In the genomic region with DNA sequence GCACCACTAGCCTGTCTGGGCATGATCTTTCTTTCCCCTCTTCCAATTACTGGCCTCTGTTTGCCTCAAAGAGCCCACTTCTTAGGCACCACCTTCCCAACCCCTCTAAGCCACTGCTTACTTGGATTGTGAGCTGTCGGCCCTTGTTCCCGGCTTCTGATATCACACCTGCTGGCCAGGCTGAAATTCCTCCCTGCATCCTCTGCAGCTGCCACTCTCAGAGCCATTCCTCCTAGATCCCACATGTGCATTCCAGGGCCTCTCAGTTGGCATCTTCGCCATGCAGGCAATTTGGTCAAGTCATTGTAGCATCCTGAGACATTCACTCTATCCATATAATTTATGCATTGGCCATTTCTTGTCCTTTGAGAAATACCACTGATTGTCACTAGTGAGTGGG, we compare ENCODE assay signal across 28 cellular contexts.
DNase-seq lines count a peak whose midpoint lies in the region; ATAC-seq and TF ChIP-seq lines count a peak whose summit lies in the region.
"Had no signal": no experiment of that assay in that cellular context is flagged by ENCODE, and none has a peak within 500 bp of the region (broad histone marks: within the 10 kb centered on the region; RNA-seq: fewer than 3 reads in every experiment).

No MANE protein-coding gene starts in this region.

- no peak overlapping the region for H4K5ac ChIP-seq in H9 (ENCODE audit: insufficient read length, low read depth, low read length)

- H3K4ac ChIP-seq in H9 (ENCODE audit: low read depth, low read length), result no peak overlapping the region

- H4K20me1 ChIP-seq in H9 (ENCODE audit: control insufficient read depth, insufficient read depth, insufficient read length), result no peaks in the 10 kb centered on the region

- no peak overlapping the region for H2BK120ac ChIP-seq in H9 (ENCODE audit: low read depth, low read length, poor library complexity, severe bottlenecking)

- no peak overlapping the region for H4K8ac ChIP-seq in H9 (replicated peaks; ENCODE audit: insufficient read length, low read depth, low read length)

- POLR2A ChIA-PET in GM10248 (lab: Yijun Ruan, JAX), result no interaction called here

- H3T11ph ChIP-seq in H9 (ENCODE audit: low read length), result no peak overlapping the region

- H2AFZ ChIP-seq in H9 (ENCODE audit: low read length), result no peak overlapping the region
- H2AFZ ChIP-seq: GM23248 had no signal

- H3K9me3 ChIP-seq in H9 (ENCODE audit: control insufficient read depth, low read depth, low read length), result no peaks in the 10 kb centered on the region
- H3K9me3 ChIP-seq: BE2C, left ventricle myocardium inferior, psoas muscle, upper lobe of left lung had no signal

- H3K27me3 ChIP-seq in H9 (ENCODE audit: insufficient read depth, low read length), result no peaks in the 10 kb centered on the region
- H3K27me3 ChIP-seq: BE2C, upper lobe of left lung had no signal

- no peak overlapping the region for H2BK15ac ChIP-seq in H9 (ENCODE audit: low read depth, low read length)

- no peak overlapping the region for H2BK5ac ChIP-seq in H9 (ENCODE audit: insufficient read length, low read length)

- H3K18ac ChIP-seq in H9 (ENCODE audit: insufficient read length, low read depth, low read length), result no peak overlapping the region

- no peak overlapping the region for H2BK20ac ChIP-seq in H9 (ENCODE audit: low read depth, low read length, poor library complexity, severe bottlenecking)

- H3K56ac ChIP-seq in H9 (ENCODE audit: insufficient read length, low read depth, low read length), result no peak overlapping the region

- no peak overlapping the region for H3K23ac ChIP-seq in H9 (ENCODE audit: insufficient read length, low read depth, low read length)

- H3K27ac Mint-ChIP-seq in H9 (no peak overlapping the region), neural crest cell (ENCODE audit: unreplicated experiment) (no peak overlapping the region)
- H3K27ac Mint-ChIP-seq: activated CD4-positive, alpha-beta T cell treated with anti-CD3 and anti-CD28 coated beads, Interleukin-2, amount 10 ng/mL, durations not matched to agents 24 days and 14 days; activated naive CD8-positive, alpha-beta T cell treated with anti-CD3 and anti-CD28 coated beads, Interleukin-2, amount 10 ng/mL, durations not matched to agents 7 days and 5 days; immature natural killer cell; stimulated activated effector memory CD8-positive, alpha-beta T cell treated with anti-CD3 and anti-CD28 coated beads, Interleukin-12 subunit alpha, Interleukin-12 subunit beta, amount 100 ng/mL, for 72 hours had no signal

- H3K4me3 Mint-ChIP-seq in H9 (no peak overlapping the region), neural crest cell (peak overlapping the region; percentile 6)
- H3K4me3 Mint-ChIP-seq: activated CD4-positive, alpha-beta T cell treated with anti-CD3 and anti-CD28 coated beads, Interleukin-2, amount 10 ng/mL, durations not matched to agents 24 days and 14 days; activated naive CD8-positive, alpha-beta T cell treated with anti-CD3 and anti-CD28 coated beads, Interleukin-2, amount 10 ng/mL, durations not matched to agents 7 days and 5 days; immature natural killer cell; stimulated activated effector memory CD8-positive, alpha-beta T cell treated with anti-CD3 and anti-CD28 coated beads, Interleukin-12 subunit alpha, Interleukin-12 subunit beta, amount 100 ng/mL, for 72 hours had no signal

- H2AK5ac ChIP-seq in H9 (ENCODE audit: insufficient read length, low read length), result no peak overlapping the region

- DNase-seq in H9, result peak; percentile 42
- peak; percentile 11 for DNase-seq in NCI-H2196 treated with DMSO at 0.1 percent for 48 hours (lab: John Stamatoyannopoulos, UW; ENCODE audit: unreplicated experiment)
- peak; percentile 31 for DNase-seq in iPS-NIHi7 (ENCODE audit: extremely low spot score)
- DNase-seq in neural crest cell (ENCODE audit: low read depth, low spot score), result no peak
- DNase-seq in left colon, result no peak
- no peak for DNase-seq in GM10248 (ENCODE audit: extremely low spot score)
- DNase-seq in activated gamma-delta T cell treated with Interleukin-2 at 50 U/mL for 16 hours, result no peak
- DNase-seq: activated CD4-positive, alpha-beta T cell treated with anti-CD3 and anti-CD28 coated beads, Interleukin-2, amount 10 ng/mL, durations not matched to agents 24 days and 14 days; activated naive CD8-positive, alpha-beta T cell treated with anti-CD3 and anti-CD28 coated beads, Interleukin-2, amount 10 ng/mL, durations not matched to agents 7 days and 5 days; aorta; BE2C; DMS153; GM23248; hippocampal formation; immature natural killer cell; left ventricle myocardium inferior; MM.1S; NCI-H2029 treated with DMSO at 0.1 percent for 48 hours; NCI-H446; NCI-H774; psoas muscle; SIG-M5; T1000; upper lobe of left lung; WERI-Rb-1 had no signal

- H3K4me1 Mint-ChIP-seq in H9 (peaks cover 5% of the 10 kb centered on the region in 2 experiments; a peak in 3 of 4 replicates), neural crest cell (peaks cover 34% of the 10 kb centered on the region)

- WGBS in H9 (ENCODE audit: extremely low coverage, insufficient read length, low lambda C conversion rate), result no CpG with 5 or more reads among the region's 3 CpGs

- no peak overlapping the region for H3K27ac ChIP-seq in H9 (ENCODE audit: insufficient read length, low read depth, low read length)
- H3K27ac ChIP-seq: GM23248, KMS-11, left ventricle myocardium inferior, psoas muscle, upper lobe of left lung, WERI-Rb-1 had no signal

- no peak overlapping the region for H3K4me2 ChIP-seq in H9 (ENCODE audit: insufficient read depth, insufficient read length, low read length)
- H3K4me2 ChIP-seq: KMS-11 had no signal

- no peak overlapping the region for H4K91ac ChIP-seq in H9 (ENCODE audit: insufficient read length, low read depth, low read length)

- no peaks in the 10 kb centered on the region for H3K79me2 ChIP-seq in H9 (ENCODE audit: insufficient read depth, low read length)

- TF ChIP-seq CTCF in H9 (conservative IDR thresholded peaks at IDR 0.05) (no peak), neural crest cell (conservative IDR thresholded peaks at IDR 0.05) (no peak), GM10248 (IDR thresholded peaks at IDR 0.05; ENCODE audit: control extremely low read depth, extremely low read depth, low read depth, missing control alignments) (no peak)

- H3K27me3 Mint-ChIP-seq in H9 (ENCODE audit: low read depth) (no peaks in the 10 kb centered on the region), neural crest cell (ENCODE audit: low read depth) (peaks cover 93% of the 10 kb centered on the region)

- H3K4me1 ChIP-seq in H9 (ENCODE audit: insufficient read depth, low read length), result no peaks in the 10 kb centered on the region
- H3K4me1 ChIP-seq: left ventricle myocardium inferior, psoas muscle, upper lobe of left lung had no signal

- H3K9me3 Mint-ChIP-seq in H9 (no peaks in the 10 kb centered on the region), neural crest cell (no peaks in the 10 kb centered on the region)
- H3K9me3 Mint-ChIP-seq: activated CD4-positive, alpha-beta T cell treated with anti-CD3 and anti-CD28 coated beads, Interleukin-2, amount 10 ng/mL, durations not matched to agents 24 days and 14 days; activated naive CD8-positive, alpha-beta T cell treated with anti-CD3 and anti-CD28 coated beads, Interleukin-2, amount 10 ng/mL, durations not matched to agents 7 days and 5 days; immature natural killer cell had no signal

- no peak overlapping the region for H3K9ac ChIP-seq in H9 (ENCODE audit: extremely low read depth, insufficient read length, low read length)
- H3K9ac ChIP-seq: GM23248, KMS-11 had no signal

- H3K14ac ChIP-seq in H9 (ENCODE audit: insufficient read depth, low read length), result no peak overlapping the region

- CTCF ChIA-PET in GM10248 (lab: Yijun Ruan, JAX), result interaction anchor here (1.1 to 1.5 kb wide), 4 partner anchors 9 to 19 kb away, joined by 3 to 4 read pairs (median 3); no protein-coding TSS in a partner anchor

- no peaks in the 10 kb centered on the region for H3K79me1 ChIP-seq in H9 (ENCODE audit: insufficient read depth, low read depth, low read length, poor library complexity, severe bottlenecking)

- no peaks in the 10 kb centered on the region for H3K36me3 Mint-ChIP-seq in H9 (ENCODE audit: insufficient read depth in 1 of 3, low read depth in 3 of 3)
- no peaks in the 10 kb centered on the region for H3K36me3 Mint-ChIP-seq in neural crest cell (ENCODE audit: low read depth)
- H3K36me3 Mint-ChIP-seq: activated naive CD8-positive, alpha-beta T cell treated with anti-CD3 and anti-CD28 coated beads, Interleukin-2, amount 10 ng/mL, durations not matched to agents 7 days and 5 days; stimulated activated effector memory CD8-positive, alpha-beta T cell treated with anti-CD3 and anti-CD28 coated beads, Interleukin-12 subunit alpha, Interleukin-12 subunit beta, amount 100 ng/mL, for 72 hours had no signal

- no peak overlapping the region for H2BK12ac ChIP-seq in H9 (ENCODE audit: insufficient read length, low read depth, low read length)

- intact Hi-C loops in left colon (cut with DNase I, micrococcal nuclease), result no loop called here

- ATAC-seq in left colon (no peak), GM18861 (IDR thresholded peaks at IDR 0.05; ENCODE audit: unreplicated experiment) (no peak)
- ATAC-seq: psoas muscle; stimulated activated effector memory CD8-positive, alpha-beta T cell treated with anti-CD3 and anti-CD28 coated beads, Interleukin-12 subunit alpha, Interleukin-12 subunit beta, amount 100 ng/mL, for 72 hours had no signal

- H3K23me2 ChIP-seq in H9 (ENCODE audit: insufficient read length, low read depth, low read length, poor library complexity, severe bottlenecking), result no peaks in the 10 kb centered on the region

Comparison
In these comparisons a context has a peak if more than half of its experiments do, and no peak if none do; other contexts are left out.
1. DNase-seq: peak in H9 (single experiment), NCI-H2196 treated with DMSO at 0.1 percent for 48 hours (single experiment) and iPS-NIHi7 (single experiment); none in neural crest cell (single experiment), left colon (0 of 2), GM10248 (single experiment) and activated gamma-delta T cell treated with Interleukin-2 at 50 U/mL for 16 hours (single experiment).